Comparison of ENCODE assay signal across 1 cellular context in genomic region chr6:77034161-77034560, GRCh38.
TF ChIP-seq lines count a peak whose summit lies in the region.

No MANE protein-coding gene starts in this region.

TF ChIP-seq in HCT116, 20 proteins besides CTCF, POLR2A, EP300 and RAD21 (continued from another document):
- TF ChIP-seq, protein P1, sequence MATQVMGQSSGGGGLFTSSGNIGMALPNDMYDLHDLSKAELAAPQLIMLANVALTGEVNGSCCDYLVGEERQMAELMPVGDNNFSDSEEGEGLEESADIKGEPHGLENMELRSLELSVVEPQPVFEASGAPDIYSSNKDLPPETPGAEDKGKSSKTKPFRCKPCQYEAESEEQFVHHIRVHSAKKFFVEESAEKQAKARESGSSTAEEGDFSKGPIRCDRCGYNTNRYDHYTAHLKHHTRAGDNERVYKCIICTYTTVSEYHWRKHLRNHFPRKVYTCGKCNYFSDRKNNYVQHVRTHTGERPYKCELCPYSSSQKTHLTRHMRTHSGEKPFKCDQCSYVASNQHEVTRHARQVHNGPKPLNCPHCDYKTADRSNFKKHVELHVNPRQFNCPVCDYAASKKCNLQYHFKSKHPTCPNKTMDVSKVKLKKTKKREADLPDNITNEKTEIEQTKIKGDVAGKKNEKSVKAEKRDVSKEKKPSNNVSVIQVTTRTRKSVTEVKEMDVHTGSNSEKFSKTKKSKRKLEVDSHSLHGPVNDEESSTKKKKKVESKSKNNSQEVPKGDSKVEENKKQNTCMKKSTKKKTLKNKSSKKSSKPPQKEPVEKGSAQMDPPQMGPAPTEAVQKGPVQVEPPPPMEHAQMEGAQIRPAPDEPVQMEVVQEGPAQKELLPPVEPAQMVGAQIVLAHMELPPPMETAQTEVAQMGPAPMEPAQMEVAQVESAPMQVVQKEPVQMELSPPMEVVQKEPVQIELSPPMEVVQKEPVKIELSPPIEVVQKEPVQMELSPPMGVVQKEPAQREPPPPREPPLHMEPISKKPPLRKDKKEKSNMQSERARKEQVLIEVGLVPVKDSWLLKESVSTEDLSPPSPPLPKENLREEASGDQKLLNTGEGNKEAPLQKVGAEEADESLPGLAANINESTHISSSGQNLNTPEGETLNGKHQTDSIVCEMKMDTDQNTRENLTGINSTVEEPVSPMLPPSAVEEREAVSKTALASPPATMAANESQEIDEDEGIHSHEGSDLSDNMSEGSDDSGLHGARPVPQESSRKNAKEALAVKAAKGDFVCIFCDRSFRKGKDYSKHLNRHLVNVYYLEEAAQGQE (IDR thresholded peaks at IDR 0.05; ENCODE audit: low read depth), result no peak
- TF ChIP-seq ELF1 (IDR thresholded peaks at IDR 0.05; ENCODE audit: borderline replicate concordance, low read depth), result no peak
- TF ChIP-seq CEBPB (IDR thresholded peaks at IDR 0.05; ENCODE audit: low read depth), result no peak
- no peak for TF ChIP-seq POLR2AphosphoS5 (IDR thresholded peaks at IDR 0.05; ENCODE audit: low read depth, low read length)
